35 cellular contexts compared by ENCODE assay signal in genomic region chr1:196454792-196455191, GRCh38.
"Had no signal": no experiment of that assay in that cellular context is flagged by ENCODE, and none has a peak within 500 bp of the region (broad histone marks: within the 10 kb centered on the region; RNA-seq: fewer than 3 reads in every experiment).

No MANE protein-coding gene starts in this region.

- ATAC-seq: activated naive CD4-positive, alpha-beta T cell treated with anti-CD3 and anti-CD28 coated beads, Interleukin-2, amount 50 U/mL, for 72 hours; activated naive CD8-positive, alpha-beta T cell treated with anti-CD3 and anti-CD28 coated beads, Interleukin-2, amount 50 U/mL, for 24 hours; activated T-cell treated with anti-CD3 and anti-CD28 coated beads, Interleukin-2, amount 50 U/mL, for 4 hours; activated T-cell treated with anti-CD3 and anti-CD28 coated beads, Interleukin-2, amount 50 U/mL, for 72 hours; activated T-helper 17 cell treated with anti-CD3 and anti-CD28 coated beads, Interleukin-2, amount 50 U/mL, for 72 hours; body of pancreas had no signal

- H3K27ac ChIP-seq: adrenal gland, ascending aorta, body of pancreas, brain microvascular endothelial cell, breast epithelium, cardiac muscle cell had no signal

- H3K4me3 ChIP-seq: adrenal gland, ascending aorta, body of pancreas, breast epithelium, cardiac muscle cell had no signal

- H3K4me1 ChIP-seq: adrenal gland, ascending aorta, breast epithelium had no signal

- DNase-seq: activated effector memory CD4-positive, alpha-beta T cell treated with anti-CD3 and anti-CD28 coated beads, Interleukin-2, amount 50 U/mL, for 16 hours; activated effector memory CD4-positive, alpha-beta T cell treated with Interleukin-2 at 50 U/mL for 16 hours; activated gamma-delta T cell; activated gamma-delta T cell treated with Interleukin-2 at 50 U/mL for 16 hours; activated naive CD4-positive, alpha-beta T cell; activated naive CD4-positive, alpha-beta T cell treated with anti-CD3 and anti-CD28 coated beads for 36 hours; activated naive CD4-positive, alpha-beta T cell treated with anti-CD3 and anti-CD28 coated beads, Interleukin-2, amount 10 ng/mL, durations not matched to agents 7 days and 5 days; activated naive CD4-positive, alpha-beta T cell treated with anti-CD3 and anti-CD28 coated beads, Interleukin-2, amount 50 U/mL, for 16 hours; activated naive CD4-positive, alpha-beta T cell treated with Interleukin-2 at 50 U/mL for 16 hours; activated naive CD8-positive, alpha-beta T cell treated with anti-CD3 and anti-CD28 coated beads for 36 hours; activated naive CD8-positive, alpha-beta T cell treated with anti-CD3 and anti-CD28 coated beads, Interleukin-2, amount 10 ng/mL, durations not matched to agents 7 days and 5 days; activated naive CD8-positive, alpha-beta T cell treated with anti-CD3 and anti-CD28 coated beads, Interleukin-2, amount 50 U/mL, for 24 hours; activated T-cell treated with anti-CD3 and anti-CD28 coated beads for 4 hours; activated T-cell treated with anti-CD3 and anti-CD28 coated beads, Interleukin-2, amount 50 U/mL, for 1 hour; activated T-cell treated with anti-CD3 and anti-CD28 coated beads, Interleukin-2, amount 50 U/mL, for 24 hours; activated T-cell treated with anti-CD3 and anti-CD28 coated beads, Interleukin-2, amount 50 U/mL, for 4 hours; activated T-cell treated with anti-CD3 and anti-CD28 coated beads, Interleukin-2, amount 50 U/mL, for 48 hours; activated T-cell treated with anti-CD3 and anti-CD28 coated beads, Interleukin-2, amount 50 U/mL, for 72 hours; adrenal gland; amniotic stem cell; amygdala; anterior cingulate cortex; aorta; body of pancreas; brain microvascular endothelial cell; caudate nucleus; central memory CD4-positive, alpha-beta T cell; cerebellar nuclear complex had no signal

- H3K36me3 ChIP-seq: adrenal gland, ascending aorta, brain microvascular endothelial cell, breast epithelium, cardiac muscle cell had no signal

- FAIRE-seq: astrocyte, bronchial epithelial cell had no signal

- H3K9me3 ChIP-seq: adrenal gland, ascending aorta, body of pancreas, breast epithelium had no signal

- H3K27me3 ChIP-seq: adrenal gland, ascending aorta, body of pancreas, brain microvascular endothelial cell, breast epithelium, cardiac muscle cell had no signal
